23 cellular contexts compared by ENCODE assay signal in the genomic region with DNA sequence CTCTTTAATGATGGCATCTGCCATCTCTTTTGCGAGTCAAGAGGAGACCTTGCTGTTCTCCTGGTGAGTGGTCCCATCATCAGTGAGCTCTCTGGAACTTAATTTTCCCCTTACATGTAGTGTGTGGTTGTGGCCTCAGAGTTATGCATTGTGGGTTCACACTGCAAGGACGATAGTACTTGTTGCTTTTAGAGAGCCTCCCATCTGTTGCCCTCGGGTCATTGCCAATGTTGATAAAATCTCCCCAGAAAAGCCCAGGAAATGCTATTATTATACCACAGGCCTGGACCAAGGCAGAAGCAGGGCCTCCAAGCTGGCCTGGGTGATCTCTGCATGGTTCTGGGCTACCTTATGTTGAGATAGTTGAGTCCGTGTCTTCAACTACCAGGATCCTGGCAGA.
DNase-seq lines count a peak whose midpoint lies in the region; ATAC-seq and TF ChIP-seq lines count a peak whose summit lies in the region.
"Had no signal": no experiment of that assay in that cellular context is flagged by ENCODE, and none has a peak within 500 bp of the region (broad histone marks: within the 10 kb centered on the region; RNA-seq: fewer than 3 reads in every experiment).

No MANE protein-coding gene starts in this region.

- TF ChIP-seq CTCF in esophagus muscularis mucosa (IDR thresholded peaks at IDR 0.05) (no peak), thyroid gland (IDR thresholded peaks at IDR 0.05) (no peak)

- H3K27me3 Mint-ChIP-seq in T-helper 17 cell, result peaks cover 39% of the 10 kb centered on the region

- intact Hi-C loops in esophagus muscularis mucosa (cut with DNase I) (no loop called here), thyroid gland (cut with DNase I) (no loop called here)

- no peak overlapping the region for H3K27ac Mint-ChIP-seq in T-helper 17 cell
- H3K27ac Mint-ChIP-seq: CD4-positive, alpha-beta T cell; T-cell had no signal

- no peak overlapping the region for H3K4me3 ChIP-seq in esophagus muscularis mucosa
- no peak overlapping the region for H3K4me3 ChIP-seq in thyroid gland (replicated peaks in 1 of 3)
- H3K4me3 ChIP-seq: A549; BLaER1 treated with 17β-estradiol and CSF1 and Interleukin-3, amounts not matched to agents 10 nM and 100 nM had no signal

- peak overlapping the region; percentile 56 to 71 (median 66) for H3K27ac ChIP-seq in esophagus muscularis mucosa (replicated peaks in 1 of 4)
- H3K27ac ChIP-seq in thyroid gland, result peak overlapping the region; percentile 70 to 73 (median 70)
- H3K27ac ChIP-seq: A549; BLaER1 treated with 17β-estradiol and CSF1 and Interleukin-3, amounts not matched to agents 10 nM and 100 nM; HL-60 had no signal

- TF ChIP-seq EP300 in esophagus muscularis mucosa (IDR thresholded peaks at IDR 0.05), result no peak

- peaks cover 0 to 20% (median 18%) of the 10 kb centered on the region in 4 donors for H3K4me1 ChIP-seq in esophagus muscularis mucosa
- peaks cover 13 to 18% of the 10 kb centered on the region in 2 donors for H3K4me1 ChIP-seq in thyroid gland

- no peak overlapping the region for H3K4me3 Mint-ChIP-seq in T-helper 17 cell
- H3K4me3 Mint-ChIP-seq: CD4-positive, alpha-beta T cell; T-cell had no signal

- no peaks in the 10 kb centered on the region for H3K9me3 ChIP-seq in esophagus muscularis mucosa
- H3K9me3 ChIP-seq in thyroid gland, result no peaks in the 10 kb centered on the region
- H3K9me3 ChIP-seq in T-helper 17 cell (ENCODE audit: control insufficient read depth, low read length, poor library complexity, severe bottlenecking), result no peaks in the 10 kb centered on the region
- H3K9me3 ChIP-seq: A549; BLaER1 treated with 17β-estradiol and CSF1 and Interleukin-3, amounts not matched to agents 10 nM and 100 nM had no signal

- H3K36me3 Mint-ChIP-seq in T-helper 17 cell (ENCODE audit: low read depth), result no peaks in the 10 kb centered on the region
- H3K36me3 Mint-ChIP-seq: T-cell had no signal

- 78% methylated on average over 4 of the region's 4 CpGs for WGBS in esophagus muscularis mucosa
- 52 to 66% methylated on average over 4 of the region's 4 CpGs for WGBS in thyroid gland, 2 donors

- ATAC-seq in HG03354 (IDR thresholded peaks at IDR 0.05; ENCODE audit: poor library complexity, severe bottlenecking, unreplicated experiment) (no peak), T-helper 17 cell (no peak), GM21737 (IDR thresholded peaks at IDR 0.05; ENCODE audit: unreplicated experiment) (no peak)
- ATAC-seq: A549, PC-3, T-cell had no signal

- peaks cover 0 to 12% (median 0%) of the 10 kb centered on the region in 4 donors for H3K27me3 ChIP-seq in esophagus muscularis mucosa
- no peaks in the 10 kb centered on the region for H3K27me3 ChIP-seq in thyroid gland
- H3K27me3 ChIP-seq: BLaER1 treated with 17β-estradiol and CSF1 and Interleukin-3, amounts not matched to agents 10 nM and 100 nM had no signal

- DNase-seq in EL (peak; percentile 69), M059J (ENCODE audit: low read depth) (peak; percentile 87), esophagus muscularis mucosa (ENCODE audit: extremely low spot score) (no peak), thyroid gland (no peak), T-helper 17 cell (no peak)
- DNase-seq: AML-193; CD4-positive, alpha-beta T cell; GOT3; HCEC 1CT; NCI-H1092 treated with DMSO at 0.1 percent for 48 hours; NCI-H146; NCI-H1930; NCI-H2107; NCI-H524; NCI-H774; Right ventricle myocardium superior; T-cell had no signal

- no peak for TF ChIP-seq POLR2A in esophagus muscularis mucosa (IDR thresholded peaks at IDR 0.05; ENCODE audit: low read depth)
- no peak for TF ChIP-seq POLR2A in thyroid gland (IDR thresholded peaks at IDR 0.05)

- H3K36me3 ChIP-seq in esophagus muscularis mucosa (no peaks in the 10 kb centered on the region), thyroid gland (no peaks in the 10 kb centered on the region)
- H3K36me3 ChIP-seq: BLaER1 treated with 17β-estradiol and CSF1 and Interleukin-3, amounts not matched to agents 10 nM and 100 nM had no signal

- no peaks in the 10 kb centered on the region for H3K4me1 Mint-ChIP-seq in T-helper 17 cell
- H3K4me1 Mint-ChIP-seq: T-cell had no signal

Comparison
In these comparisons a context has a peak if more than half of its experiments do, and no peak if none do; other contexts are left out.
1. DNase-seq: peak in EL (single experiment) and M059J (single experiment); none in esophagus muscularis mucosa (single experiment), thyroid gland (0 of 2) and T-helper 17 cell (0 of 3).